1 cellular context compared by ENCODE assay signal in genomic region chr1:93083979-93084378, GRCh38.
TF ChIP-seq lines count a peak whose summit lies in the region.

No MANE protein-coding gene starts in this region.

TF ChIP-seq in K562, 482 proteins besides CTCF, POLR2A, EP300 and RAD21:
- peak; percentile 69; the same call in 1 of the 2 replicates for TF ChIP-seq MEF2A (IDR thresholded peaks at IDR 0.05; ENCODE audit: control insufficient read depth, low read depth, low read length)
- no peak for TF ChIP-seq ZBTB7A (IDR thresholded peaks at IDR 0.05; ENCODE audit: borderline replicate concordance, control insufficient read depth, low read depth, low read length)
- 0 out of 3 replicates have a peak, but pooled peaks of 1 of the 2 experiments have one; percentile 21 for TF ChIP-seq CBX3 (IDR thresholded peaks at IDR 0.05; ENCODE audit: borderline replicate concordance in 1 of 2, low read length in 2 of 2)
